In the genomic region with DNA sequence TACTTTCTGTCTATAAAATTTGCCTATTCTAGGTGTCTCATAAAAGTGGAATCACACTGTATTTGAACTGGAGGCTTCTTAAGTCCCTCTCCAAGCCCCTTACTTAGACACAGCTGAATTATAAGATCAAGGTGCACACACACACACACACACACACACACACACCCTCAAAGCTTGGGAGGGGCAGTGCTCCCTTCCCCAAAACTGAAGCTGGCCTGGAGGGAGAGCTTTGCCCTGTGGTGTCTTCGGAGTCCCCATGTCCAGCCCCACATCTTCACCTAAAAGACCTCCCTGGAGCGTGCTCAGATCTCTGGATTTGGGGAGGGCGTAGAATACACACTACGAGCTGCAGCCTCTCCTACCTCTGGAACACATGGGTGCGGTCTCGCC, we compare ENCODE assay signal across 10 cellular contexts. TPM values are rescaled to one million over a fixed set of nuclear protein-coding genes. Genes with fewer than 3 reads are reported as not detected.
DNase-seq lines count a peak whose midpoint lies in the region; ATAC-seq and TF ChIP-seq lines count a peak whose summit lies in the region.
"Had no signal": no experiment of that assay in that cellular context is flagged by ENCODE, and none has a peak within 500 bp of the region (broad histone marks: within the 10 kb centered on the region; RNA-seq: fewer than 3 reads in every experiment).

No MANE protein-coding gene starts in this region.

- H3K9me3 ChIP-seq in SJCRH30 (replicated peaks) = no peaks in the 10 kb centered on the region

- DNase-seq in AG09309 (ENCODE audit: low read depth) (no peak), SJCRH30 (no peak), fibroblast of villous mesenchyme (ENCODE audit: low read depth) (no peak), osteocyte (ENCODE audit: extremely low spot score, unreplicated experiment) (no peak), DMS153 treated with DMSO at 0.1 percent for 48 hours (lab: John Stamatoyannopoulos, UW; ENCODE audit: unreplicated experiment) (no peak), hippocampal formation (lab: John Stamatoyannopoulos, UW) (no peak), T-cell (no peak)
- DNase-seq: activated CD4-positive, alpha-beta T cell treated with anti-CD3 and anti-CD28 coated beads, Interleukin-2, amount 50 U/mL, for 1 hour; cortex of kidney had no signal

- no peaks in the 10 kb centered on the region for H3K36me3 ChIP-seq in SJCRH30

- H3K4me1 Mint-ChIP-seq in osteocyte (ENCODE audit: unreplicated experiment) (peaks cover 28% of the 10 kb centered on the region), T-cell (peaks cover 0 to 5% (median 4%) of the 10 kb centered on the region in 3 donors)

- H3K4me3 ChIP-seq in AG09309 (ENCODE audit: control insufficient read depth, low read depth, low read length) (peak overlapping the region; percentile 64), SJCRH30 (peak overlapping the region; percentile 79), fibroblast of villous mesenchyme (ENCODE audit: low read depth, low read length) (peak overlapping the region; percentile 77)

- peaks cover 14% of the 10 kb centered on the region for H3K27me3 Mint-ChIP-seq in osteocyte (ENCODE audit: unreplicated experiment)
- H3K27me3 Mint-ChIP-seq in T-cell = peaks cover 42 to 59% of the 10 kb centered on the region in 2 donors

- CTCF ChIA-PET in T-cell (lab: Charles Lee) = no interaction called here

- H3K27ac Mint-ChIP-seq in osteocyte (ENCODE audit: unreplicated experiment) (no peak overlapping the region), T-cell (no peak overlapping the region)

- H3K9me3 Mint-ChIP-seq in osteocyte (ENCODE audit: unreplicated experiment) (no peaks in the 10 kb centered on the region), T-cell (no peaks in the 10 kb centered on the region)

- POLR2A ChIA-PET in T-cell (lab: Charles Lee) = no interaction called here

- peaks cover 27% of the 10 kb centered on the region for H3K4me1 ChIP-seq in SJCRH30

- no peaks in the 10 kb centered on the region for H3K27me3 ChIP-seq in SJCRH30

- H3K4me3 Mint-ChIP-seq in osteocyte (ENCODE audit: unreplicated experiment) = peak overlapping the region; percentile 63
- H3K4me3 Mint-ChIP-seq in T-cell = no peak overlapping the region

- TF ChIP-seq CTCF in AG09309 (IDR thresholded peaks at IDR 0.05; ENCODE audit: control insufficient read depth, insufficient read depth, low read depth, low read length, missing control alignments) = no peak
- TF ChIP-seq CTCF in fibroblast of villous mesenchyme (IDR thresholded peaks at IDR 0.05; ENCODE audit: insufficient read depth, low read depth, low read length) = no peak
- no peak for TF ChIP-seq CTCF in osteocyte (IDR thresholded peaks at IDR 0.05)

- peak overlapping the region; percentile 74 for H3K27ac ChIP-seq in SJCRH30

- H3K36me3 Mint-ChIP-seq in osteocyte (ENCODE audit: unreplicated experiment) (no peaks in the 10 kb centered on the region), T-cell (no peaks in the 10 kb centered on the region)

- ATAC-seq in GM18498 (IDR thresholded peaks at IDR 0.05; ENCODE audit: unreplicated experiment) (no peak), T-cell (replicated peaks in 1 of 4) (no peak)

RNA-seq across cellular contexts. Expression of gene EMP2, which starts 0.8 kb away (rescaled TPM):
- 30.8 and 31.9 TPM in 2 replicates for total RNA-seq in SJCRH30 (2014; rRNA removed; shearing (Covaris generic))
- total RNA-seq in fibroblast of villous mesenchyme = 10.6 and 13.0 TPM in 2 replicates
- 4.7 and 5.9 TPM in 2 replicates for total RNA-seq in osteocyte
- total RNA-seq in T-cell = under 1 TPM in 3 of 5 donors, not detected in 2; 0.30 to 0.98 (median 0.61) TPM
